Comparison of ENCODE assay signal across 36 cellular contexts in genomic region chr18:50330176-50330575, GRCh38.
"Had no signal": no experiment of that assay in that cellular context is flagged by ENCODE, and none has a peak within 500 bp of the region (broad histone marks: within the 10 kb centered on the region; RNA-seq: fewer than 3 reads in every experiment).

No MANE protein-coding gene starts in this region.

- H3K4me3 ChIP-seq: adrenal gland, body of pancreas, breast epithelium, cardiac muscle cell, colonic mucosa had no signal

- FAIRE-seq: astrocyte, TTC549 had no signal

- H3K36me3 ChIP-seq: adrenal gland, brain microvascular endothelial cell, breast epithelium, cardiac muscle cell, colonic mucosa had no signal

- H3K27me3 ChIP-seq: adrenal gland, body of pancreas, brain microvascular endothelial cell, breast epithelium, cardiac muscle cell, colonic mucosa had no signal

- H3K4me1 ChIP-seq: adrenal gland, body of pancreas, breast epithelium, colonic mucosa had no signal

- H3K27ac ChIP-seq: adrenal gland, body of pancreas, brain microvascular endothelial cell, breast epithelium, cardiac muscle cell, colonic mucosa, VCaP had no signal

- H3K9me3 ChIP-seq: adrenal gland, body of pancreas, breast epithelium, colonic mucosa had no signal

- DNase-seq: activated B cell treated with CpG ODN at 0.5 μM for 24 hours; activated CD4-positive, alpha-beta memory T cell treated with anti-CD3 and anti-CD28 coated beads for 36 hours; activated CD4-positive, alpha-beta T cell treated with anti-CD3 and anti-CD28 coated beads for 4 hours; activated CD4-positive, alpha-beta T cell treated with anti-CD3 and anti-CD28 coated beads, Interleukin-2, amount 10 ng/mL, durations not matched to agents 24 days and 14 days; activated CD4-positive, alpha-beta T cell treated with anti-CD3 and anti-CD28 coated beads, Interleukin-2, amount 50 U/mL, for 1 hour; activated CD4-positive, alpha-beta T cell treated with anti-CD3 and anti-CD28 coated beads, Interleukin-2, amount 50 U/mL, for 4 hours; activated CD4-positive, CD25-positive, alpha-beta regulatory T cell treated with anti-CD3 and anti-CD28 coated beads, Interleukin-2, amount 50 U/mL, for 72 hours; activated CD8-positive, alpha-beta memory T cell treated with anti-CD3 and anti-CD28 coated beads, Interleukin-2, amount 50 U/mL, for 4 hours; activated CD8-positive, alpha-beta T cell treated with anti-CD3 and anti-CD28 coated beads for 36 hours; activated effector memory CD4-positive, alpha-beta T cell treated with anti-CD3 and anti-CD28 coated beads, Interleukin-2, amount 50 U/mL, for 16 hours; activated gamma-delta T cell treated with Interleukin-2 at 50 U/mL for 16 hours; activated naive CD4-positive, alpha-beta T cell; activated naive CD4-positive, alpha-beta T cell treated with anti-CD3 and anti-CD28 coated beads for 36 hours; activated naive CD4-positive, alpha-beta T cell treated with anti-CD3 and anti-CD28 coated beads, Interleukin-2, amount 50 U/mL, for 16 hours; activated naive CD8-positive, alpha-beta T cell treated with anti-CD3 and anti-CD28 coated beads for 36 hours; activated T-cell treated with anti-CD3 and anti-CD28 coated beads for 4 hours; activated T-cell treated with anti-CD3 and anti-CD28 coated beads, Interleukin-2, amount 50 U/mL, for 1 hour; activated T-cell treated with anti-CD3 and anti-CD28 coated beads, Interleukin-2, amount 50 U/mL, for 4 hours; activated T-cell treated with anti-CD3 and anti-CD28 coated beads, Interleukin-2, amount 50 U/mL, for 72 hours; adrenal gland; amniotic stem cell; aorta; body of pancreas; brain microvascular endothelial cell; caudate nucleus; cerebellar nuclear complex; colonic mucosa; T-helper 2 cell; T-helper 9 cell had no signal

- ATAC-seq: activated CD8-positive, alpha-beta T cell treated with anti-CD3 and anti-CD28 coated beads for 36 hours; activated naive CD4-positive, alpha-beta T cell treated with anti-CD3 and anti-CD28 coated beads, Interleukin-2, amount 50 U/mL, for 72 hours; activated T-cell treated with anti-CD3 and anti-CD28 coated beads, Interleukin-2, amount 50 U/mL, for 4 hours; activated T-cell treated with anti-CD3 and anti-CD28 coated beads, Interleukin-2, amount 50 U/mL, for 72 hours; activated T-helper 17 cell treated with anti-CD3 and anti-CD28 coated beads, Interleukin-2, amount 50 U/mL, for 72 hours; body of pancreas had no signal
